8 cellular contexts compared by ENCODE assay signal in genomic region chr4:105061136-105061696, GRCh38.
A peak's percentile ranks its signal among the peaks of the same experiment; 100 is the strongest.
DNase-seq lines count a peak whose midpoint lies in the region; ATAC-seq, FAIRE-seq and TF ChIP-seq lines count a peak whose summit lies in the region.

No MANE protein-coding gene starts in this region.

- H3K36me3 ChIP-seq in endodermal cell (ENCODE audit: control insufficient read depth, insufficient read depth, low read length) (no peaks in the 10 kb centered on the region), pancreas (no peaks in the 10 kb centered on the region)

- H3K27me3 Mint-ChIP-seq in T-cell (no peaks in the 10 kb centered on the region), endodermal cell (ENCODE audit: insufficient read depth) (no peaks in the 10 kb centered on the region)

- no peaks in the 10 kb centered on the region for H3K9me3 Mint-ChIP-seq in T-cell
- H3K9me3 Mint-ChIP-seq in endodermal cell: no peaks in the 10 kb centered on the region

- FAIRE-seq in pancreas (lab: Jason Lieb, UNC): no peak

- CTCF ChIA-PET in T-cell (lab: Charles Lee): interaction anchor here in 1 of 2 donors (0.6 kb wide), 1 partner anchor 27 kb away, joined by 3 read pairs; no protein-coding TSS in a partner anchor

- H3K27me3 ChIP-seq in endodermal cell (ENCODE audit: control insufficient read depth, insufficient read depth, low read length, poor library complexity, severe bottlenecking): no peaks in the 10 kb centered on the region
- no peaks in the 10 kb centered on the region for H3K27me3 ChIP-seq in pancreas

- POLR2A ChIA-PET in T-cell (lab: Charles Lee): no interaction called here

- H3K9ac ChIP-seq in endodermal cell (ENCODE audit: extremely low read depth, low read length, poor library complexity, severe bottlenecking): no peak overlapping the region

- H3K4me3 ChIP-seq in endodermal cell (ENCODE audit: low read length) (no peak overlapping the region), pancreas (no peak overlapping the region)

- no peaks in the 10 kb centered on the region for H3K4me1 ChIP-seq in endodermal cell (ENCODE audit: control insufficient read depth, insufficient read depth, low read length)
- H3K4me1 ChIP-seq in pancreas: peaks cover 4 to 15% (median 9%) of the 10 kb centered on the region in 3 donors

- WGBS in endodermal cell (ENCODE audit: insufficient coverage in 1 of 2, insufficient read length in 1 of 2), 2 experiments: 53 to 73% methylated on average over 3 to 5 of the region's 5 CpGs
- WGBS in pancreas, 2 donors: 4 to 6% methylated on average over 5 of the region's 5 CpGs

- H3K4me3 Mint-ChIP-seq in T-cell (peak overlapping the region in 2 of 3 donors; percentile 1 to 3), endodermal cell (no peak overlapping the region)

- ATAC-seq in GM19455 (IDR thresholded peaks at IDR 0.05; ENCODE audit: unreplicated experiment) (peak; percentile 33), HG03469 (IDR thresholded peaks at IDR 0.05; ENCODE audit: unreplicated experiment) (peak; percentile 19), T-cell (replicated peaks in 1 of 4) (peak; percentile 70 to 85 (median 76)), pancreas (peak in 3 of 4 donors; percentile 71 to 90 (median 84))

- peak; percentile 48 for DNase-seq in CMK (ENCODE audit: low read depth)
- DNase-seq in T-cell: peak in 5 of 34 experiments; percentile 1 to 23 (median 16)
- DNase-seq in endodermal cell: peak; percentile 53
- peak in 1 of 6 donors; percentile 22 for DNase-seq in pancreas
- no peak for DNase-seq in NCI-H524 treated with DMSO at 0.1 percent for 48 hours (lab: John Stamatoyannopoulos, UW)
- no peak for DNase-seq in DMS114 treated with DMSO at 0.1 percent for 48 hours (lab: John Stamatoyannopoulos, UW; ENCODE audit: unreplicated experiment)

- intact Hi-C loops in pancreas (cut with DNase I): no loop called here

- peaks cover 10 to 25% (median 20%) of the 10 kb centered on the region in 3 donors for H3K4me1 Mint-ChIP-seq in T-cell
- peaks cover 2% of the 10 kb centered on the region for H3K4me1 Mint-ChIP-seq in endodermal cell

- H3K27ac Mint-ChIP-seq in T-cell: peak overlapping the region; percentile 45 to 70
- H3K27ac Mint-ChIP-seq in endodermal cell: no peak overlapping the region

- H3K36me3 Mint-ChIP-seq in T-cell: no peaks in the 10 kb centered on the region
- no peaks in the 10 kb centered on the region for H3K36me3 Mint-ChIP-seq in endodermal cell (ENCODE audit: low read depth)

- TF ChIP-seq CTCF in endodermal cell (conservative IDR thresholded peaks at IDR 0.05) (no peak), pancreas (IDR thresholded peaks at IDR 0.05) (no peak)

- H3K27ac ChIP-seq in endodermal cell (ENCODE audit: low read depth, low read length): no peak overlapping the region
- H3K27ac ChIP-seq in pancreas: peak overlapping the region in 2 of 4 donors; percentile 24 to 28

- H3K9me3 ChIP-seq in endodermal cell (ENCODE audit: control insufficient read depth, low read length) (no peaks in the 10 kb centered on the region), pancreas (no peaks in the 10 kb centered on the region)

Comparison
In these comparisons a context has a peak if more than half of its experiments do, and no peak if none do; other contexts are left out.
1. DNase-seq: peak in CMK (single experiment) and endodermal cell (single experiment); none in NCI-H524 treated with DMSO at 0.1 percent for 48 hours (single experiment) and DMS114 treated with DMSO at 0.1 percent for 48 hours (single experiment).
2. ATAC-seq: peak in every context shown above with its lines; median percentile 84 in pancreas; 76 in T-cell; 33 in GM19455; 19 in HG03469.